ENCODE assay signal across 12 cellular contexts in the genomic region with DNA sequence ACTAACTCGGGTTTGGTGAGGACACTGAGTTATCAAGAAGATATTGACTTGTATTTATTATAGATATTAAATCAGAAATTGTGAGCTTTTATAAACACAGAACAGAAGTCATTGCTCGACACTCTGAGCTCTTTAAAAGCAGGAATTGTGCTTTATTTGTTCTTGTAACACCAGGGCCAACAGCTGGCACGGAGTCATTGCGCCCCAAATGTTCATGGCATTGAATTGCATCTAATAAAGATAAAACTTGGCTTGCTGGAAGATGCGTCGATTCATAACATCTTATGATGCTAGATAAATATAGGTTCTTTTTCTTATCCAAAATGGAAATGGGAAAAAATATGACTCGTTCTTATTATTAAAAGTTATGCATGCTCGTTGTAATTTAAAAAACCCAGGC. TPM values are rescaled to one million over a fixed set of nuclear protein-coding genes. Genes with fewer than 3 reads are reported as not detected.
A peak's percentile ranks its signal among the peaks of the same experiment; 100 is the strongest.
DNase-seq lines count a peak whose midpoint lies in the region; ATAC-seq and TF ChIP-seq lines count a peak whose summit lies in the region.
"Had no signal": no experiment of that assay in that cellular context is flagged by ENCODE, and none has a peak within 500 bp of the region (broad histone marks: within the 10 kb centered on the region; RNA-seq: fewer than 3 reads in every experiment).

No MANE protein-coding gene starts in this region.

- H3K27ac ChIP-seq in H9 (ENCODE audit: insufficient read length, low read depth, low read length) (no peak overlapping the region), prostate gland (no peak overlapping the region)
- H3K27ac ChIP-seq: epithelial cell of prostate had no signal

- no peaks in the 10 kb centered on the region for H3K27me3 ChIP-seq in H9 (ENCODE audit: insufficient read depth, low read length)
- H3K27me3 ChIP-seq in prostate gland (replicated peaks; ENCODE audit: insufficient read depth), result no peaks in the 10 kb centered on the region

- no peak overlapping the region for H3K14ac ChIP-seq in H9 (ENCODE audit: insufficient read depth, low read length)

- H3K23me2 ChIP-seq in H9 (ENCODE audit: insufficient read length, low read depth, low read length, poor library complexity, severe bottlenecking), result no peaks in the 10 kb centered on the region

- no peak overlapping the region for H3K9ac ChIP-seq in H9 (ENCODE audit: extremely low read depth, insufficient read length, low read length)

- no peaks in the 10 kb centered on the region for H3K27me3 Mint-ChIP-seq in H9 (ENCODE audit: low read depth)
- no peaks in the 10 kb centered on the region for H3K27me3 Mint-ChIP-seq in activated naive CD8-positive, alpha-beta T cell treated with anti-CD3 and anti-CD28 coated beads, Interleukin-2, amount 50 U/mL, for 24 hours

- H3K4me1 ChIP-seq in H9 (ENCODE audit: insufficient read depth, low read length) (no peaks in the 10 kb centered on the region), prostate gland (replicated peaks) (no peaks in the 10 kb centered on the region)

- no peak overlapping the region for H3T11ph ChIP-seq in H9 (ENCODE audit: low read length)

- DNase-seq in AG09309 (ENCODE audit: low read depth) (no peak), H9 (no peak), SK-MEL-5 (ENCODE audit: low read depth, low spot score) (peak; percentile 53), left colon (peak in 1 of 2 donors; percentile 62), prostate gland (ENCODE audit: low spot score) (no peak), mucosa of gallbladder (ENCODE audit: low spot score) (no peak)
- no peak for DNase-seq in activated naive CD8-positive, alpha-beta T cell treated with anti-CD3 and anti-CD28 coated beads, Interleukin-2, amount 50 U/mL, for 24 hours
- DNase-seq: activated naive CD4-positive, alpha-beta T cell treated with anti-CD3 and anti-CD28 coated beads, Interleukin-2, amount 50 U/mL, for 16 hours; NCI-H2029 had no signal

- H3K18ac ChIP-seq in H9 (ENCODE audit: insufficient read length, low read depth, low read length), result no peak overlapping the region

- ATAC-seq in left colon (peak; percentile 54), HG02763 (IDR thresholded peaks at IDR 0.05; ENCODE audit: unreplicated experiment) (no peak)
- ATAC-seq in activated naive CD8-positive, alpha-beta T cell treated with anti-CD3 and anti-CD28 coated beads, Interleukin-2, amount 50 U/mL, for 24 hours, result no peak

- in situ Hi-C loops in SK-MEL-5 (cut with HindIII; ENCODE audit: low pct_unique_long_range_greater_than_20kb, low sequenced_read_pairs), result no loop called here

- H3K4me3 ChIP-seq in AG09309 (ENCODE audit: control insufficient read depth, low read depth, low read length) (no peak overlapping the region), prostate gland (no peak overlapping the region)

- no CpG with 5 or more reads among the region's 8 CpGs for WGBS in H9 (ENCODE audit: extremely low coverage, insufficient read length, low lambda C conversion rate)
- 21% methylated on average over 8 of the region's 8 CpGs for WGBS in prostate gland

- no peak overlapping the region for H3K56ac ChIP-seq in H9 (ENCODE audit: insufficient read length, low read depth, low read length)

- no peak overlapping the region for H3K27ac Mint-ChIP-seq in H9
- H3K27ac Mint-ChIP-seq in activated naive CD8-positive, alpha-beta T cell treated with anti-CD3 and anti-CD28 coated beads, Interleukin-2, amount 50 U/mL, for 24 hours, result no peak overlapping the region
- H3K27ac Mint-ChIP-seq: memory B cell had no signal

- no peak overlapping the region for H2BK15ac ChIP-seq in H9 (ENCODE audit: low read depth, low read length)

- no peaks in the 10 kb centered on the region for H3K79me2 ChIP-seq in H9 (ENCODE audit: insufficient read depth, low read length)

- no peak for TF ChIP-seq POLR2A in prostate gland (IDR thresholded peaks at IDR 0.05)

- H2BK120ac ChIP-seq in H9 (ENCODE audit: low read depth, low read length, poor library complexity, severe bottlenecking), result no peak overlapping the region

- H3K79me1 ChIP-seq in H9 (ENCODE audit: insufficient read depth, low read depth, low read length, poor library complexity, severe bottlenecking), result no peaks in the 10 kb centered on the region

- H4K5ac ChIP-seq in H9 (ENCODE audit: insufficient read length, low read depth, low read length), result no peak overlapping the region

- H3K4ac ChIP-seq in H9 (ENCODE audit: low read depth, low read length), result no peak overlapping the region

- H3K23ac ChIP-seq in H9 (ENCODE audit: insufficient read length, low read depth, low read length), result no peak overlapping the region

- H4K8ac ChIP-seq in H9 (replicated peaks; ENCODE audit: insufficient read length, low read depth, low read length), result no peak overlapping the region

- H3K4me3 Mint-ChIP-seq in H9, result no peak overlapping the region
- H3K4me3 Mint-ChIP-seq in activated naive CD8-positive, alpha-beta T cell treated with anti-CD3 and anti-CD28 coated beads, Interleukin-2, amount 50 U/mL, for 24 hours, result no peak overlapping the region
- H3K4me3 Mint-ChIP-seq: memory B cell had no signal

- no peaks in the 10 kb centered on the region for H4K20me1 ChIP-seq in H9 (ENCODE audit: control insufficient read depth, insufficient read depth, insufficient read length)

- H3K4me1 Mint-ChIP-seq in H9, result peaks cover 20 to 29% of the 10 kb centered on the region in 2 experiments
- no peaks in the 10 kb centered on the region for H3K4me1 Mint-ChIP-seq in activated naive CD8-positive, alpha-beta T cell treated with anti-CD3 and anti-CD28 coated beads, Interleukin-2, amount 50 U/mL, for 24 hours
- H3K4me1 Mint-ChIP-seq: memory B cell had no signal

- H2BK20ac ChIP-seq in H9 (ENCODE audit: low read depth, low read length, poor library complexity, severe bottlenecking), result no peak overlapping the region

- intact Hi-C loops in left colon (cut with DNase I, micrococcal nuclease), result no loop called here
- intact Hi-C loops in prostate gland (cut with DNase I), result no loop called here

- H3K4me2 ChIP-seq in H9 (ENCODE audit: insufficient read depth, insufficient read length, low read length), result no peak overlapping the region

- H3K36me3 ChIP-seq in prostate gland, result no peaks in the 10 kb centered on the region

- H3K9me3 ChIP-seq in H9 (ENCODE audit: control insufficient read depth, low read depth, low read length), result no peaks in the 10 kb centered on the region
- H3K9me3 ChIP-seq in prostate gland, result no peaks in the 10 kb centered on the region

- no peak overlapping the region for H2BK5ac ChIP-seq in H9 (ENCODE audit: insufficient read length, low read length)

- TF ChIP-seq CTCF in AG09309 (IDR thresholded peaks at IDR 0.05; ENCODE audit: control insufficient read depth, insufficient read depth, low read depth, low read length, missing control alignments) (peak; percentile 26), H9 (conservative IDR thresholded peaks at IDR 0.05) (peak; percentile 57), prostate gland (IDR thresholded peaks at IDR 0.05) (peak in 1 of 4 experiments; percentile 14)

- H3K36me3 Mint-ChIP-seq in H9 (ENCODE audit: insufficient read depth in 1 of 3, low read depth in 3 of 3), result peaks cover 0 to 4% (median 0%) of the 10 kb centered on the region in 3 experiments; a peak in 2 of 7 replicates
- peaks cover 3% of the 10 kb centered on the region for H3K36me3 Mint-ChIP-seq in activated naive CD8-positive, alpha-beta T cell treated with anti-CD3 and anti-CD28 coated beads, Interleukin-2, amount 50 U/mL, for 24 hours (ENCODE audit: low read depth)

- no peak overlapping the region for H2AFZ ChIP-seq in H9 (ENCODE audit: low read length)

- peaks cover 8 to 11% of the 10 kb centered on the region in 2 experiments for H3K9me3 Mint-ChIP-seq in H9
- H3K9me3 Mint-ChIP-seq in activated naive CD8-positive, alpha-beta T cell treated with anti-CD3 and anti-CD28 coated beads, Interleukin-2, amount 50 U/mL, for 24 hours, result peaks cover 4% of the 10 kb centered on the region

- no peak overlapping the region for H2AK5ac ChIP-seq in H9 (ENCODE audit: insufficient read length, low read length)

- no peak overlapping the region for H4K91ac ChIP-seq in H9 (ENCODE audit: insufficient read length, low read depth, low read length)

- H2BK12ac ChIP-seq in H9 (ENCODE audit: insufficient read length, low read depth, low read length), result no peak overlapping the region

RNA-seq across cellular contexts. Expression of a gene that starts 11.8 kb away (rescaled TPM):
- total RNA-seq in H9 (2021), result 6.8 and 7.1 TPM in 2 replicates
- 3.4 and 3.9 TPM in 2 replicates for total RNA-seq in SK-MEL-5 (2014; rRNA removed; shearing (Covaris generic))
- 2.3 and 2.4 TPM in 2 replicates for polyA plus RNA-seq in SK-MEL-5 (2015; cell fraction: cytosol; rRNA removed)
- polyA plus RNA-seq in SK-MEL-5 (2015; cell fraction: nucleus; rRNA removed), result 3.9 and 4.6 TPM in 2 replicates
- 1 to 10 TPM; 8.7 to 9.8 TPM for total RNA-seq in left colon
- total RNA-seq in prostate gland, result 10 to 100 TPM in 1 of 2 donors, 1 to 10 TPM in 1; 6.5 to 16.7 TPM
- total RNA-seq in mucosa of gallbladder, result 11.6 TPM
